ENCODE assay signal across 1 cellular context in the genomic region with DNA sequence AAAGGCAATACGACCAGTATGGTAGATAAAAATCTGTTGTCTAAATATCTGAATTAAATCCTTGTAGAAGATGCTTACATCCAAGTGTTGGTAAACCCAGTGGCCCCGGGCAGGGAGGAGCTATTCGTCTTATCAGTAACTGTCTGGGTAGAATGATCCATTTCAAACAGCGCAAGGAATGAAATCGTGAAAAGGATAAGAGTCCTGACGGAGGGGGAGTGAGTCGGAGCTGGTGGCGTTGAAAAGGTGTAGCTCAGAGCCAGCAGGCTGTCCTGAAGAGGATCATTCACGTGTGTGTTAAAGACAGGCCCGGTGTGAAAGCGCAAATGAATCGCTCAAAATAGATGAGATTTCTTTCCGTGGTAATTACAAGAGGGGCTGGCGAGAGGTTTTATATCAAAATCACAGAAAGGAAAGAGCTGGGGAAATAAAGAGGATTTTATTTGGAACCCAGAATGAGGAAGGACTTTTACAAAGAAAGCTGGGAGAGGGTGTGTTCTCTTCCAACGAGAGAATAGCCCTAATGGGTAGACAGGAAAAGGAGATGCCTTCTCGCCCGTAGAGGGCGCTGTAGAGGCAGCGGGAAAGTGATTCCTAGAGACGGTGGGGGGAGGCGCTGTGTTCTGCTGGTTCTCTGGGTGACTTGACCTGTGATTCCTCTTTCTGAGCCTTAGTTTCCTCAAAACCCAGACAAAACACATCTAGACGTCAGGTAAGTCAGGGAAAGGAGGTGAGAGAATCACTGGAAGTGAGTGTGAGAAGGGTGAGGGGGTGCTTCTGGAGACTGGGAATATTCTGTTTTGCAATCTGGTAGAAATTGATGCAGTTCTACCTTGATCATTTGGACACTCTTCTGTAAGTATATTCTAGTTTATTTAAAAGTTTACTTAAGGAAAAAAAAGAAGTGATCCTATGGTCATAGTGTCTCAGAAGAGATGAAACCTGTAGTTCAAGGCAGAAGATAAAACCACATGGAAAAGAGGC.
TF ChIP-seq lines count a peak whose summit lies in the region.

No MANE protein-coding gene starts in this region.

TF ChIP-seq in H1, 55 proteins besides CTCF, POLR2A, EP300 and RAD21:
- TF ChIP-seq RNF2 (IDR thresholded peaks at IDR 0.05; ENCODE audit: borderline replicate concordance, low read depth, low read length, missing control alignments, poor library complexity, severe bottlenecking) (no peak), POLR2AphosphoS5 (IDR thresholded peaks at IDR 0.05; ENCODE audit: low read depth, low read length) (no peak), JUN (IDR thresholded peaks at IDR 0.05; ENCODE audit: low read depth, low read length) (no peak), SP1 (IDR thresholded peaks at IDR 0.05; ENCODE audit: low read depth, low read length) (no peak), FOSL1 (IDR thresholded peaks at IDR 0.05; ENCODE audit: insufficient read depth, low read depth, low read length) (no peak), BRCA1 (IDR thresholded peaks at IDR 0.05; ENCODE audit: low read depth, low read length) (no peak), GTF2F1 (IDR thresholded peaks at IDR 0.05; ENCODE audit: borderline replicate concordance, low read depth, low read length) (no peak), SP4 (IDR thresholded peaks at IDR 0.05; ENCODE audit: low read length) (no peak; the same call in 1 of the 2 replicates), YY1 (IDR thresholded peaks at IDR 0.05; ENCODE audit: low read depth, low read length) (no peak), TAF1 (IDR thresholded peaks at IDR 0.05; ENCODE audit: low read depth, low read length) (no peak), CREB1 (IDR thresholded peaks at IDR 0.05) (no peak), SUZ12 (IDR thresholded peaks at IDR 0.05; ENCODE audit: low read length) (no peak), HDAC6 (IDR thresholded peaks at IDR 0.05; ENCODE audit: low read depth, low read length) (no peak), SP2 (IDR thresholded peaks at IDR 0.05; ENCODE audit: low read length) (no peak; the same call in 1 of the 2 replicates)
- TF ChIP-seq, protein P1, sequence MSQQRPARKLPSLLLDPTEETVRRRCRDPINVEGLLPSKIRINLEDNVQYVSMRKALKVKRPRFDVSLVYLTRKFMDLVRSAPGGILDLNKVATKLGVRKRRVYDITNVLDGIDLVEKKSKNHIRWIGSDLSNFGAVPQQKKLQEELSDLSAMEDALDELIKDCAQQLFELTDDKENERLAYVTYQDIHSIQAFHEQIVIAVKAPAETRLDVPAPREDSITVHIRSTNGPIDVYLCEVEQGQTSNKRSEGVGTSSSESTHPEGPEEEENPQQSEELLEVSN (IDR thresholded peaks at IDR 0.05): no peak
- TF ChIP-seq, protein P2, sequence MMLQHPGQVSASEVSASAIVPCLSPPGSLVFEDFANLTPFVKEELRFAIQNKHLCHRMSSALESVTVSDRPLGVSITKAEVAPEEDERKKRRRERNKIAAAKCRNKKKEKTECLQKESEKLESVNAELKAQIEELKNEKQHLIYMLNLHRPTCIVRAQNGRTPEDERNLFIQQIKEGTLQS (IDR thresholded peaks at IDR 0.05; ENCODE audit: insufficient read depth, low read depth, low read length): no peak
TF ChIP-seq in H1: peak in this region for 0.
